8 cellular contexts compared by ENCODE assay signal in genomic region chr1:227728059-227728891, GRCh38. TPM values are rescaled to one million over a fixed set of nuclear protein-coding genes. Genes with fewer than 3 reads are reported as not detected.
DNase-seq lines count a peak whose midpoint lies in the region; ATAC-seq and TF ChIP-seq lines count a peak whose summit lies in the region.

No MANE protein-coding gene starts in this region.

- intact Hi-C loops in left ventricle myocardium superior (cut with micrococcal nuclease), result no loop called here

- peaks cover 9% of the 10 kb centered on the region for H3K9me3 ChIP-seq in adipocyte (ENCODE audit: control insufficient read depth, low read length)

- no peak for TF ChIP-seq CTCF in AG10803 (conservative IDR thresholded peaks at IDR 0.05; ENCODE audit: low read length)

- peaks cover 18% of the 10 kb centered on the region for H3K36me3 ChIP-seq in adipocyte (ENCODE audit: control insufficient read depth, insufficient read depth, low read length, severe bottlenecking)

- ATAC-seq in GM19372 (IDR thresholded peaks at IDR 0.05; ENCODE audit: low read depth, unreplicated experiment) (peak; percentile 43), left ventricle myocardium superior (peak; percentile 75), GM21526 (IDR thresholded peaks at IDR 0.05; ENCODE audit: low FRiP score, unreplicated experiment) (no peak)

- peak overlapping the region; percentile 56 for H3K9ac ChIP-seq in adipocyte (ENCODE audit: low read length)

- DNase-seq in AG10803 (ENCODE audit: low read depth), result no peak
- peak; percentile 90 for DNase-seq in M059J (ENCODE audit: low read depth)
- peak; percentile 50 for DNase-seq in SKM-1 (lab: John Stamatoyannopoulos, UW; ENCODE audit: unreplicated experiment)
- peak; percentile 72 for DNase-seq in adipocyte (ENCODE audit: low read depth)
- peak; percentile 87 for DNase-seq in left ventricle myocardium superior
- DNase-seq in renal cortical epithelial cell (ENCODE audit: low read depth), result peak; percentile 89

- H3K4me3 ChIP-seq in AG10803 (ENCODE audit: low read length), result peak overlapping the region; percentile 57
- peak overlapping the region; percentile 66 for H3K4me3 ChIP-seq in adipocyte (ENCODE audit: low read length)

- H3K4me1 ChIP-seq in adipocyte (ENCODE audit: control insufficient read depth, insufficient read depth, low read length), result peaks cover 11% of the 10 kb centered on the region

- no peaks in the 10 kb centered on the region for H3K27me3 ChIP-seq in adipocyte (replicated peaks; ENCODE audit: control insufficient read depth, insufficient read depth, low read length)

RNA-seq across cellular contexts. Expression of gene JMJD4, which starts 6.8 kb away (rescaled TPM):
- total RNA-seq in M059J (2014; rRNA removed; shearing (Covaris generic)), result 14.7 and 18.8 TPM in 2 replicates
- total RNA-seq in left ventricle myocardium superior (8.0 TPM), renal cortical epithelial cell (22.2 and 36.3 TPM in 2 replicates)

RNA-seq across cellular contexts. Expression of gene SNAP47, which starts 7.0 kb away (rescaled TPM):
- 53.3 and 65.6 TPM in 2 replicates for total RNA-seq in M059J (2014; rRNA removed; shearing (Covaris generic))
- 36.4 TPM for total RNA-seq in left ventricle myocardium superior
- total RNA-seq in renal cortical epithelial cell, result 44.1 and 65.5 TPM in 2 replicates
